Comparison of ENCODE assay signal across 9 cellular contexts in the genomic region with DNA sequence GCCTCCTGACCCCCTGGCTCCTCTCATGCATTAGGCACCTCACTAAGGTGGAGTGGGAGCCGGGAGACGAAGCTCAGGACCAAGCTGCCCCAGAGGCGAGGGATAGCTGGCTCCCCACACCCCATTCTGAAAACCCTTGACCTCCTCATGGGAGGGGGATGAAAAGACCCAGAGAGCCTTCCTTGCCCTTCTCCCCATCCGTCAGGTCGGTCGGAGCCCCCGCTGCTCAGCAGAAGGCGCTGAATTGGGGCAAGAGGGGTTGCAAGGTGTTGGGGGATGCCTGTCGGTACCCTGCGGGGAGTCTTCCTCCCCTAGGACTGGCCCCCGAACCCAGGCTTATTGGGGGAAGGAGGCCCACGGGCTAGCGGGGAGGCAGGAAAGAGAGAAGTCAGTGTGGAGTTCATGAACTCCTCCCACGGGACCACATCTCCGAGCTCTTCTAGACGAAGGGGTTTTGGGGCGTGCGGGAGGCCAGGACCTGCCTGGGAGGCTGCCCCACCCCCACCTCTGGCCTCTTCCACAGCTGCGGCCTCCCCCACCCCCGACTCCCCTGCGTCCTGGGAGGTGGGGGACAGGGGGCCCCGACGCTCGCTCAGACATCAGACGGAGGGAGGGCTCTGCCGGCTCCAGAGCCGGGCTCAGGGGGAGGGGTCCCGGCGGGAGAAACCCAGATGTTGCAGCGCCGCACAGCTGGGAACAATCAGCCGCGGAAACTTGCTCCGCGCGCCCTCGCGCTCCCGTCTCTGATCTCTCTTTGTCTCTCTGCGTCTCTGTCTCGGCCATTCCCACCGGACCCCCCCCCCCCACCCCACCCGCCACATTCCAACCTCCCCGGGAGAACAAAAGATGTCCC. TPM values are rescaled to one million over a fixed set of nuclear protein-coding genes. Genes with fewer than 3 reads are reported as not detected.
DNase-seq lines count a peak whose midpoint lies in the region; ATAC-seq and TF ChIP-seq lines count a peak whose summit lies in the region.
"Had no signal": no experiment of that assay in that cellular context is flagged by ENCODE, and none has a peak within 500 bp of the region (broad histone marks: within the 10 kb centered on the region; RNA-seq: fewer than 3 reads in every experiment).

No MANE protein-coding gene starts in this region.

- DNase-seq in AG08396 (ENCODE audit: low spot score) (peak; percentile 71), IMR-90 (no peak), epithelial cell of prostate (ENCODE audit: low read depth, low spot score) (no peak), neural crest cell (ENCODE audit: low read depth, low spot score) (no peak), T-helper 2 cell (no peak)
- no peak for DNase-seq in T-helper 2 cell treated with Interferon-gamma antibody and Interleukin-4, amounts not matched to agents 5 μg/mL and 100 μg/mL, for 36 hours (ENCODE audit: low spot score)
- DNase-seq: PC-9 had no signal

- intact Hi-C loops in IMR-90 (cut with micrococcal nuclease): no loop called here

- peak; percentile 10; the same call in 1 of the 2 replicates for ATAC-seq in IMR-90 (ENCODE audit: low read depth)
- ATAC-seq in HG03135 (IDR thresholded peaks at IDR 0.05; ENCODE audit: unreplicated experiment): no peak
- no peak for ATAC-seq in HG03354 (IDR thresholded peaks at IDR 0.05; ENCODE audit: poor library complexity, severe bottlenecking, unreplicated experiment)

- 0% methylated on average over 4 of the region's 44 CpGs; no CpG with 5 or more reads in 1 of the 2 experiments for WGBS in IMR-90 (ENCODE audit: extremely low coverage in 2 of 2, insufficient read length in 1 of 2), 2 experiments

- no TSS peak for BruUV-seq in IMR-90 (replicated peaks; lab: Mats Ljungman, UMichigan)

- peak overlapping the region; percentile 8 for H2AK9ac ChIP-seq in IMR-90 (replicated peaks; ENCODE audit: low read depth, low read length, poor library complexity)

- no peak for TF ChIP-seq RAD21 in IMR-90 (IDR thresholded peaks at IDR 0.05; ENCODE audit: low read length)

- dilution Hi-C loops in IMR-90 (cut with HindIII; ENCODE audit: low sequenced_read_pairs, unreplicated experiment): no loop called here

- H3K36me3 ChIP-seq in IMR-90 (ENCODE audit: control insufficient read depth, insufficient read depth, low read length): no peaks in the 10 kb centered on the region

- peak overlapping the region; percentile 36; the same call in 1 of the 2 replicates for H3K4me2 ChIP-seq in IMR-90 (ENCODE audit: low read depth, low read length)
- H3K4me2 ChIP-seq: PC-9 had no signal

- no peaks in the 10 kb centered on the region for H3K9me3 ChIP-seq in IMR-90 (ENCODE audit: control insufficient read depth, insufficient read depth, low read length)

- no peak overlapping the region for H2BK5ac ChIP-seq in IMR-90 (ENCODE audit: low read depth, low read length, poor library complexity, severe bottlenecking)

- no peaks in the 10 kb centered on the region for H3K27me3 ChIP-seq in IMR-90 (ENCODE audit: control insufficient read depth, insufficient read depth, low read length)

- H3K4me1 Mint-ChIP-seq in neural crest cell: peaks cover 40% of the 10 kb centered on the region
- peaks cover 3% of the 10 kb centered on the region for H3K4me1 Mint-ChIP-seq in T-helper 2 cell treated with Interferon-gamma antibody and Interleukin-4, amounts not matched to agents 5 μg/mL and 100 μg/mL, for 36 hours (ENCODE audit: low read depth)

- peak overlapping the region; percentile 72 for H2AFZ ChIP-seq in IMR-90 (replicated peaks; ENCODE audit: low read length, poor library complexity)
- H2AFZ ChIP-seq: PC-9 had no signal

- in situ Hi-C loops in IMR-90 (cut with MboI; ENCODE audit: low sequenced_read_pairs): no loop called here

- H3K79me1 ChIP-seq in IMR-90 (ENCODE audit: low read depth in 1 of 2, low read length in 2 of 2): no peaks in the 10 kb centered on the region; a peak in 1 of 4 replicates

- no peaks in the 10 kb centered on the region for H3K36me3 Mint-ChIP-seq in neural crest cell (ENCODE audit: low read depth)
- H3K36me3 Mint-ChIP-seq in T-helper 2 cell treated with Interferon-gamma antibody and Interleukin-4, amounts not matched to agents 5 μg/mL and 100 μg/mL, for 36 hours (ENCODE audit: low read depth): no peaks in the 10 kb centered on the region

- no peak overlapping the region; the same call in 1 of the 2 replicates for H2BK120ac ChIP-seq in IMR-90 (ENCODE audit: low read depth, low read length)

- no peaks in the 10 kb centered on the region for H3K9me1 ChIP-seq in IMR-90 (ENCODE audit: insufficient read depth, low read length)

- H3K4me3 Mint-ChIP-seq in neural crest cell: peak overlapping the region; percentile 82
- no peak overlapping the region for H3K4me3 Mint-ChIP-seq in T-helper 2 cell treated with Interferon-gamma antibody and Interleukin-4, amounts not matched to agents 5 μg/mL and 100 μg/mL, for 36 hours

- H3K14ac ChIP-seq in IMR-90 (replicated peaks; ENCODE audit: low read depth, low read length): peak overlapping the region; percentile 23; the same call in 1 of the 2 replicates

- no peak overlapping the region for H4K5ac ChIP-seq in IMR-90 (ENCODE audit: low read depth, low read length)

- POLR2A ChIA-PET in IMR-90 (lab: Charles Lee; ENCODE audit: unreplicated experiment): no interaction called here

- H2AK5ac ChIP-seq in IMR-90 (ENCODE audit: low read depth, low read length): peak overlapping the region; percentile 56; the same call in 1 of the 2 replicates

- no peak overlapping the region for H2BK15ac ChIP-seq in IMR-90 (ENCODE audit: low read depth, low read length)

- H3K56ac ChIP-seq in IMR-90 (ENCODE audit: extremely low read depth, insufficient read depth, low read length): no peak overlapping the region

- H3K27ac ChIP-seq in IMR-90 (ENCODE audit: insufficient read depth, low read length) (no peak overlapping the region), epithelial cell of prostate (peak overlapping the region; percentile 98)
- H3K27ac ChIP-seq: PC-9 had no signal

- no peak overlapping the region for H3K9ac ChIP-seq in IMR-90 (ENCODE audit: low read depth, low read length)

- H4K8ac ChIP-seq in IMR-90 (ENCODE audit: low read depth in 2 of 2, low read length in 2 of 2): no peak overlapping the region

- CTCF ChIA-PET in IMR-90 (lab: Yijun Ruan, JAX): no interaction called here

- no peak overlapping the region for H3K23ac ChIP-seq in IMR-90 (ENCODE audit: low read depth, low read length)

- H4K20me1 ChIP-seq in IMR-90 (ENCODE audit: insufficient read depth, low read length): peaks cover 3% of the 10 kb centered on the region; the same call in 1 of the 2 replicates

- peaks cover 8% of the 10 kb centered on the region; the same call in 1 of the 2 replicates for H3K4me1 ChIP-seq in IMR-90 (ENCODE audit: control insufficient read depth, insufficient read depth, low read length)

- peak overlapping the region; percentile 45; the same call in 1 of the 2 replicates for H3K4me3 ChIP-seq in IMR-90 (ENCODE audit: insufficient read depth, low read depth, low read length)
- H3K4me3 ChIP-seq: PC-9 had no signal

- TF ChIP-seq CTCF in IMR-90 (conservative IDR thresholded peaks at IDR 0.05; ENCODE audit: low read depth, low read length) (no peak), neural crest cell (conservative IDR thresholded peaks at IDR 0.05) (no peak)

- no peak for TF ChIP-seq POLR2A in IMR-90 (IDR thresholded peaks at IDR 0.05; ENCODE audit: low read depth, low read length)

- H4K91ac ChIP-seq in IMR-90 (ENCODE audit: insufficient read depth, low read depth, low read length): no peak overlapping the region

- H2BK20ac ChIP-seq in IMR-90 (ENCODE audit: low read depth, low read length): no peak overlapping the region; the same call in 1 of the 2 replicates

- H3K27me3 Mint-ChIP-seq in neural crest cell (ENCODE audit: low read depth): peaks cover 8% of the 10 kb centered on the region
- peaks cover 31% of the 10 kb centered on the region for H3K27me3 Mint-ChIP-seq in T-helper 2 cell treated with Interferon-gamma antibody and Interleukin-4, amounts not matched to agents 5 μg/mL and 100 μg/mL, for 36 hours (ENCODE audit: low read depth)

- H3K27ac Mint-ChIP-seq in neural crest cell (ENCODE audit: unreplicated experiment): no peak overlapping the region
- no peak overlapping the region for H3K27ac Mint-ChIP-seq in T-helper 2 cell treated with Interferon-gamma antibody and Interleukin-4, amounts not matched to agents 5 μg/mL and 100 μg/mL, for 36 hours

- no peak overlapping the region for H3K18ac ChIP-seq in IMR-90 (ENCODE audit: low read depth, low read length)

- H3K9me3 Mint-ChIP-seq in neural crest cell: no peaks in the 10 kb centered on the region
- no peaks in the 10 kb centered on the region for H3K9me3 Mint-ChIP-seq in T-helper 2 cell treated with Interferon-gamma antibody and Interleukin-4, amounts not matched to agents 5 μg/mL and 100 μg/mL, for 36 hours

- H3K4ac ChIP-seq in IMR-90 (ENCODE audit: low read depth, low read length): peak overlapping the region; percentile 56

TF ChIP-seq in IMR-90, 13 proteins besides CTCF, POLR2A, EP300 and RAD21 (continues in another document):
- TF ChIP-seq RCOR1 (IDR thresholded peaks at IDR 0.05; ENCODE audit: insufficient replicate concordance, low read length) (no peak), RFX5 (IDR thresholded peaks at IDR 0.05; ENCODE audit: low read depth, low read length) (no peak), CEBPB (IDR thresholded peaks at IDR 0.05; ENCODE audit: low read depth, low read length) (no peak)

RNA-seq across cellular contexts. Expression of gene MFAP2, which starts 0.7 kb away (rescaled TPM):
- 2.5 and 3.9 TPM in 2 replicates for total RNA-seq in IMR-90 (2012; rRNA removed)
- polyA plus RNA-seq in IMR-90 (2012; rRNA removed): 13.9 and 14.6 TPM in 2 replicates
- 14.5 and 21.7 TPM in 2 replicates for polyA plus RNA-seq in IMR-90 (2012; cell fraction: cytosol; rRNA removed)
- 17.6 and 36.8 TPM in 2 replicates for polyA plus RNA-seq in IMR-90 (2012; cell fraction: nucleus; rRNA removed; ENCODE audit: low replicate concordance)
- 81.6 and 83.4 TPM in 2 replicates for total RNA-seq in neural crest cell

RNA-seq across cellular contexts. Expression of gene ATP13A2, which starts 32.0 kb away (rescaled TPM):
- total RNA-seq in IMR-90 (2012; rRNA removed) (3.9 and 5.7 TPM in 2 replicates), neural crest cell (53.9 and 59.0 TPM in 2 replicates)
- polyA plus RNA-seq in IMR-90 (2012; rRNA removed): 18.9 and 19.6 TPM in 2 replicates
- 10.3 and 22.1 TPM in 2 replicates for polyA plus RNA-seq in IMR-90 (2012; cell fraction: cytosol; rRNA removed)
- polyA plus RNA-seq in IMR-90 (2012; cell fraction: nucleus; rRNA removed; ENCODE audit: low replicate concordance): 17.2 and 49.7 TPM in 2 replicates

RNA-seq across cellular contexts. Expression of gene CROCC, which starts 58.0 kb away (rescaled TPM):
- total RNA-seq in IMR-90 (2012; rRNA removed) (7.2 and 7.5 TPM in 2 replicates), neural crest cell (52.6 and 54.1 TPM in 2 replicates)
- 13.7 and 14.7 TPM in 2 replicates for polyA plus RNA-seq in IMR-90 (2012; rRNA removed)
- 10.7 and 12.9 TPM in 2 replicates for polyA plus RNA-seq in IMR-90 (2012; cell fraction: cytosol; rRNA removed)
- polyA plus RNA-seq in IMR-90 (2012; cell fraction: nucleus; rRNA removed; ENCODE audit: low replicate concordance): 82.9 and 147 TPM in 2 replicates

Comparison
In these comparisons a context has a peak if more than half of its experiments do, and no peak if none do; other contexts are left out.
1. RNA of gene MFAP2, which starts 0.7 kb away (total RNA-seq): 81.6 to 83.4 TPM in neural crest cell; 2.5 to 3.9 TPM in IMR-90; every median in the first group is over 10 times any median in the second.